In the genomic region with DNA sequence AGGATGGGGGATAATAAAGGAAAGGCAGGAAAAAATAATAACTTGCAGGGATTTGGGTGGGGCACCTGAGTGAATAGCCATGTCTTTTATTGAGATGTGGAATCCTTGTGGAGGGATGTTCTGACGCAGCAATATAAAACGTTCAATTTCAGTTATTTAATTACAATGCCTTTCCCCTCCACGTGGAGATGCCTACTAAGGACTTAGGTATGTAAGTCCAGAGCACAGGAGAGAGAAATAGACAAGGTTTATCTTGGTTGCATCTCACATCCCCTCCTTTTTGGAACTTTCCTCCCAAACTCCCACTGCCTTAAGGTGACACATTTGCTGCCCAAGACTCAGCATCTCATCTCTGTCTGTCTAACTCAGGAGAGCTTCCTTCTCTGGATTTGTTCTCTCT, we compare ENCODE assay signal across 1 cellular context.
TF ChIP-seq lines count a peak whose summit lies in the region.

No MANE protein-coding gene starts in this region.

TF ChIP-seq in IMR-90, 13 proteins besides CTCF, POLR2A, EP300 and RAD21:
- no peak for TF ChIP-seq RFX5 (IDR thresholded peaks at IDR 0.05; ENCODE audit: low read depth, low read length)
- TF ChIP-seq MAZ (IDR thresholded peaks at IDR 0.05; ENCODE audit: borderline replicate concordance, low read depth, low read length): no peak
- no peak for TF ChIP-seq MAFK (IDR thresholded peaks at IDR 0.05; ENCODE audit: low read depth, low read length)
